In the genomic region with DNA sequence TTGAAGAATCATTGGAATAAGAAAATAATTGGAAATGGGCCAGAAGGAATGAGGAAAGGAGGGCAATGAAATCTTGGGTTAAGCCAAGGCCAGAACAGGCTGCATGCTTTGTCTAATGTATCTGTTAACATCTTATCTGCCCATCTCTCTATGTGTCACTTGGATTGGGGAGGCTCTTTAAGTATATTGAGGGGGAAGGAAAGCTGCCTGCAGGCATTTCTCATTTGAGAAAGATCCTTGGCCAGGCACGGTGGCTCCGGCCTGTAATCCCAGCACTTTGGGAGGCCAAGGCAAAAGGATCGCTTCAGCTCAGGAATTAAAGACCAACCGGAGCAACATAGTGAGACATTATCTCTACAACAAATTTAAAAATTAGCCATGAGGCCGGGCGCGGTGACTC, we compare ENCODE assay signal across 22 cellular contexts. TPM values are rescaled to one million over a fixed set of nuclear protein-coding genes. Genes with fewer than 3 reads are reported as not detected.
DNase-seq lines count a peak whose midpoint lies in the region; ATAC-seq and TF ChIP-seq lines count a peak whose summit lies in the region.
"Had no signal": no experiment of that assay in that cellular context is flagged by ENCODE, and none has a peak within 500 bp of the region (broad histone marks: within the 10 kb centered on the region; RNA-seq: fewer than 3 reads in every experiment).

No MANE protein-coding gene starts in this region.

- peaks cover 8% of the 10 kb centered on the region for H3K4me1 Mint-ChIP-seq in HFFc6 (ENCODE audit: low read depth)
- H3K4me1 Mint-ChIP-seq in stimulated activated effector memory CD8-positive, alpha-beta T cell treated with anti-CD3 and anti-CD28 coated beads, Interleukin-12 subunit alpha, Interleukin-12 subunit beta, amount 100 ng/mL, for 72 hours, result peaks cover 2% of the 10 kb centered on the region
- H3K4me1 Mint-ChIP-seq: B cell had no signal

- H3K36me3 Mint-ChIP-seq in HFFc6 (ENCODE audit: low read depth), result peaks cover 19% of the 10 kb centered on the region
- H3K36me3 Mint-ChIP-seq in stimulated activated effector memory CD8-positive, alpha-beta T cell treated with anti-CD3 and anti-CD28 coated beads, Interleukin-12 subunit alpha, Interleukin-12 subunit beta, amount 100 ng/mL, for 72 hours, result peaks cover 96% of the 10 kb centered on the region

- no peak for TF ChIP-seq CTCF in HFFc6 (IDR thresholded peaks at IDR 0.05)

- ATAC-seq in stimulated activated effector memory CD8-positive, alpha-beta T cell treated with anti-CD3 and anti-CD28 coated beads, Interleukin-12 subunit alpha, Interleukin-12 subunit beta, amount 100 ng/mL, for 72 hours, result no peak
- ATAC-seq in HG03432 (IDR thresholded peaks at IDR 0.05; ENCODE audit: unreplicated experiment), result no peak
- ATAC-seq: CD8-positive, alpha-beta T cell; HepG2 had no signal

- no peaks in the 10 kb centered on the region for H3K9me3 Mint-ChIP-seq in HFFc6
- no peaks in the 10 kb centered on the region for H3K9me3 Mint-ChIP-seq in stimulated activated effector memory CD8-positive, alpha-beta T cell treated with anti-CD3 and anti-CD28 coated beads, Interleukin-12 subunit alpha, Interleukin-12 subunit beta, amount 100 ng/mL, for 72 hours
- H3K9me3 Mint-ChIP-seq: CD8-positive, alpha-beta T cell had no signal

- DNase-seq in NCI-H82 (lab: John Stamatoyannopoulos, UW) (peak; percentile 15), NCI-H82 treated with DMSO at 0.1 percent for 48 hours (lab: John Stamatoyannopoulos, UW; ENCODE audit: unreplicated experiment) (no peak), HFFc6 (peak; percentile 43), amniotic epithelial cell (ENCODE audit: low read depth) (peak; percentile 39), SIG-M5 (lab: John Stamatoyannopoulos, UW) (no peak)
- no peak for DNase-seq in stimulated activated effector memory CD8-positive, alpha-beta T cell treated with anti-CD3 and anti-CD28 coated beads, Interleukin-12 subunit alpha, Interleukin-12 subunit beta, amount 100 ng/mL, for 72 hours (ENCODE audit: low spot score in 2 of 2)
- DNase-seq: Calu3; CD8-positive, alpha-beta T cell; DMS79 treated with DMSO at 0.1 percent for 48 hours; Kasumi-1; MV-4-11; NCI-H1105; NCI-H1436 treated with DMSO at 0.1 percent for 48 hours; NCI-H187 treated with DMSO at 0.1 percent for 48 hours; NCI-H2171 treated with DMSO at 0.1 percent for 48 hours; NCI-H345; NCI-H510A treated with DMSO at 0.1 percent for 48 hours; NCI-H748 treated with DMSO at 0.1 percent for 48 hours; SHP77 treated with DMSO at 0.1 percent for 48 hours had no signal

- H3K27ac Mint-ChIP-seq in HFFc6, result no peak overlapping the region
- peak overlapping the region; percentile 65 for H3K27ac Mint-ChIP-seq in stimulated activated effector memory CD8-positive, alpha-beta T cell treated with anti-CD3 and anti-CD28 coated beads, Interleukin-12 subunit alpha, Interleukin-12 subunit beta, amount 100 ng/mL, for 72 hours
- H3K27ac Mint-ChIP-seq: B cell; CD8-positive, alpha-beta T cell had no signal

- no peaks in the 10 kb centered on the region for H3K27me3 Mint-ChIP-seq in HFFc6 (ENCODE audit: insufficient read depth)
- H3K27me3 Mint-ChIP-seq: B cell had no signal

- no peak overlapping the region for H3K4me3 Mint-ChIP-seq in HFFc6
- no peak overlapping the region for H3K4me3 Mint-ChIP-seq in stimulated activated effector memory CD8-positive, alpha-beta T cell treated with anti-CD3 and anti-CD28 coated beads, Interleukin-12 subunit alpha, Interleukin-12 subunit beta, amount 100 ng/mL, for 72 hours
- H3K4me3 Mint-ChIP-seq: B cell; CD8-positive, alpha-beta T cell had no signal

RNA-seq across cellular contexts. Expression of gene PCBD1, which starts 14.3 kb away (rescaled TPM):
- 10 to 100 TPM; 36.4 to 55.7 (median 37.7) TPM for total RNA-seq in HFFc6 (2021; fragmentation: NEBNext Ultra II Directional; extraction: Animal tissue kit (Norgen Biotek cat#: 25700))

RNA-seq across cellular contexts. Expression of gene SGPL1, which starts 58.3 kb away (rescaled TPM):
- total RNA-seq in HFFc6 (2021; fragmentation: NEBNext Ultra II Directional; extraction: Animal tissue kit (Norgen Biotek cat#: 25700)), result 10 to 100 TPM; 22.4 to 30.9 (median 26.0) TPM

Comparison
In these comparisons a context has a peak if more than half of its experiments do, and no peak if none do; other contexts are left out.
1. DNase-seq: peak in NCI-H82 (single experiment), HFFc6 (single experiment) and amniotic epithelial cell (single experiment); none in NCI-H82 treated with DMSO at 0.1 percent for 48 hours (single experiment), stimulated activated effector memory CD8-positive, alpha-beta T cell treated with anti-CD3 and anti-CD28 coated beads, Interleukin-12 subunit alpha, Interleukin-12 subunit beta, amount 100 ng/mL, for 72 hours (0 of 2) and SIG-M5 (single experiment).